Comparison of ENCODE assay signal across 21 cellular contexts in the genomic region with DNA sequence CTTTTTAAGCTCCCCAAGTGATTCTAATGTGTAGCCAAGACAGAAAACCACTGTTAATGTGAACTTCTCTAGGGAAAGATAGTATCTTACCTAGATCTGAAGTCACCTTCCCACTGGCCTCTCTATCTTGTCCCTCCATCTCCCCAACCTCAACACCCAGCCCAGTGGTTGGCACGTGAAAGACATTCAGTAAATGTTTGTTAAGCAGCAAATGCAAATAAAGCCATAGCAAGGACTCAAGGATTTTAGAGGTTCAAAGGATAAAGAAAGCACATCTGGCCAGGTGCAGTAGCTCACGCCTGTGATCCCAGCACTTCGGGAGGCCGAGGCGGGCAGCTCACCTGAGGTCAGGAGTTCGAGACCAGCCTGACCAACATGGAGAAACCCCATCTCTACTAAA. TPM values are rescaled to one million over a fixed set of nuclear protein-coding genes. Genes with fewer than 3 reads are reported as not detected.
DNase-seq lines count a peak whose midpoint lies in the region; ATAC-seq, FAIRE-seq and TF ChIP-seq lines count a peak whose summit lies in the region.
"Had no signal": no experiment of that assay in that cellular context is flagged by ENCODE, and none has a peak within 500 bp of the region (broad histone marks: within the 10 kb centered on the region; RNA-seq: fewer than 3 reads in every experiment).

No MANE protein-coding gene starts in this region.

- TF ChIP-seq POLR2A in HepG2 (IDR thresholded peaks at IDR 0.05; ENCODE audit: insufficient read depth in 1 of 2, low read depth in 2 of 2, low read length in 2 of 2): no peak
- no peak for TF ChIP-seq POLR2A in right lobe of liver (IDR thresholded peaks at IDR 0.05)

- H3K9me3 ChIP-seq in HepG2 (ENCODE audit: low read length) (no peaks in the 10 kb centered on the region), right lobe of liver (no peaks in the 10 kb centered on the region), T-helper 17 cell (ENCODE audit: control insufficient read depth, low read length, poor library complexity, severe bottlenecking) (no peaks in the 10 kb centered on the region), endodermal cell (ENCODE audit: control insufficient read depth, low read length) (no peaks in the 10 kb centered on the region)
- H3K9me3 ChIP-seq: A549, Caco-2 had no signal

- TF ChIP-seq CTCF in HepG2 (CRISPR knock-in tag; IDR thresholded peaks at IDR 0.05) (no peak), right lobe of liver (IDR thresholded peaks at IDR 0.05) (no peak), endodermal cell (conservative IDR thresholded peaks at IDR 0.05) (peak; percentile 27), omental fat pad (IDR thresholded peaks at IDR 0.05) (no peak)

- H3K36me3 ChIP-seq in HepG2 (replicated peaks in 1 of 2; ENCODE audit: control insufficient read depth in 1 of 2, insufficient read depth in 2 of 2, low read length in 2 of 2) (peaks cover 3 to 18% of the 10 kb centered on the region in 2 experiments; a peak in 3 of 5 replicates), right lobe of liver (no peaks in the 10 kb centered on the region), endodermal cell (ENCODE audit: control insufficient read depth, insufficient read depth, low read length) (peaks cover 9% of the 10 kb centered on the region)

- POLR2A ChIA-PET in HepG2 (lab: Yijun Ruan, JAX): interaction anchor here (2.2 kb wide), 1 partner anchor 10 kb away, joined by 6 read pairs; a partner anchor contains a TSS
- POLR2A ChIA-PET in T-cell (lab: Charles Lee): no interaction called here

- peak; percentile 45; the same call in 1 of the 3 replicates for ATAC-seq in HepG2
- no peak for ATAC-seq in right lobe of liver
- no peak for ATAC-seq in T-helper 17 cell
- no peak for ATAC-seq in omental fat pad (ENCODE audit: low FRiP score)
- ATAC-seq in T-cell (replicated peaks in 1 of 4): no peak
- ATAC-seq: A549; CD8-positive, alpha-beta T cell had no signal

- no peak overlapping the region for H3K27ac ChIP-seq in HepG2 (ENCODE audit: extremely low read length, insufficient read depth, low read length)
- no peak overlapping the region for H3K27ac ChIP-seq in right lobe of liver
- H3K27ac ChIP-seq in endodermal cell (ENCODE audit: low read depth, low read length): no peak overlapping the region
- H3K27ac ChIP-seq: A549 had no signal

- no peak for TF ChIP-seq RAD21 in HepG2 (CRISPR knock-in tag; IDR thresholded peaks at IDR 0.05)

- BruUV-seq in HepG2 (replicated peaks; lab: Mats Ljungman, UMichigan): no TSS peak

- H3K4me1 ChIP-seq in HepG2 (ENCODE audit: insufficient read depth, low read length) (peaks cover 24% of the 10 kb centered on the region), right lobe of liver (peaks cover 0 to 9% (median 0%) of the 10 kb centered on the region in 4 donors), endodermal cell (ENCODE audit: control insufficient read depth, insufficient read depth, low read length) (no peaks in the 10 kb centered on the region)
- H3K4me1 ChIP-seq: A549, Caco-2 had no signal

- H3K4me1 Mint-ChIP-seq in T-helper 17 cell (peaks cover 39% of the 10 kb centered on the region), endodermal cell (peaks cover 8% of the 10 kb centered on the region), T-cell (peaks cover 43 to 51% (median 44%) of the 10 kb centered on the region in 3 donors)

- peak overlapping the region; percentile 37 for H3K27ac Mint-ChIP-seq in T-helper 17 cell
- H3K27ac Mint-ChIP-seq in endodermal cell: peak overlapping the region; percentile 36
- H3K27ac Mint-ChIP-seq in T-cell: no peak overlapping the region
- H3K27ac Mint-ChIP-seq: CD8-positive, alpha-beta T cell had no signal

- H3K36me3 Mint-ChIP-seq in T-helper 17 cell (ENCODE audit: low read depth) (peaks cover 13% of the 10 kb centered on the region), endodermal cell (ENCODE audit: low read depth) (peaks cover 22% of the 10 kb centered on the region), T-cell (peaks cover 39% of the 10 kb centered on the region)

- H3K9me3 Mint-ChIP-seq in endodermal cell: no peaks in the 10 kb centered on the region
- no peaks in the 10 kb centered on the region for H3K9me3 Mint-ChIP-seq in T-cell
- H3K9me3 Mint-ChIP-seq: CD8-positive, alpha-beta T cell had no signal

- H3K4me3 ChIP-seq in HepG2 (replicated peaks in 1 of 3; ENCODE audit: insufficient read depth in 1 of 3, low read depth in 2 of 3, low read length in 3 of 3): no peak overlapping the region
- no peak overlapping the region for H3K4me3 ChIP-seq in right lobe of liver
- H3K4me3 ChIP-seq in endodermal cell (ENCODE audit: low read length): no peak overlapping the region
- H3K4me3 ChIP-seq: A549 had no signal

- H3K9ac ChIP-seq in HepG2 (ENCODE audit: insufficient read depth, low read depth, low read length) (no peak overlapping the region), endodermal cell (ENCODE audit: extremely low read depth, low read length, poor library complexity, severe bottlenecking) (no peak overlapping the region)

- intact Hi-C loops in HepG2 (cut with micrococcal nuclease; ENCODE audit: unreplicated experiment) (no loop called here), right lobe of liver (cut with DNase I) (no loop called here)

- H3K4me2 ChIP-seq in HepG2 (ENCODE audit: low read depth, low read length): no peak overlapping the region
- H3K4me2 ChIP-seq: A549 had no signal

- peaks cover under 1% of the 10 kb centered on the region; the same call in 1 of the 2 replicates for H4K20me1 ChIP-seq in HepG2 (ENCODE audit: insufficient read depth, low read length)

- FAIRE-seq in HepG2 (lab: Jason Lieb, UNC): no peak
- FAIRE-seq: A549, G401.6, GM12892, H1 had no signal

- H2AFZ ChIP-seq in HepG2 (ENCODE audit: low read length): no peak overlapping the region

- no peaks in the 10 kb centered on the region for H3K27me3 ChIP-seq in HepG2 (ENCODE audit: control insufficient read depth in 1 of 2, insufficient read depth in 2 of 2, low read length in 2 of 2)
- no peaks in the 10 kb centered on the region for H3K27me3 ChIP-seq in right lobe of liver
- H3K27me3 ChIP-seq in endodermal cell (ENCODE audit: control insufficient read depth, insufficient read depth, low read length, poor library complexity, severe bottlenecking): no peaks in the 10 kb centered on the region

- no peaks in the 10 kb centered on the region for H3K27me3 Mint-ChIP-seq in T-helper 17 cell
- H3K27me3 Mint-ChIP-seq in endodermal cell (ENCODE audit: insufficient read depth): no peaks in the 10 kb centered on the region
- no peaks in the 10 kb centered on the region for H3K27me3 Mint-ChIP-seq in T-cell
- H3K27me3 Mint-ChIP-seq: CD4-positive, CD25-positive, alpha-beta regulatory T cell had no signal

- in situ Hi-C loops in HepG2 (cut with HindIII; ENCODE audit: extremely low pct_ligation_motif_present, low pct_unique_long_range_greater_than_20kb) (no loop called here), G401 (cut with HindIII; ENCODE audit: low sequenced_read_pairs) (no loop called here)

- TF ChIP-seq EP300 in HepG2 (IDR thresholded peaks at IDR 0.05; ENCODE audit: low read depth in 2 of 2, low read length in 2 of 2) (no peak), HepG2 (CRISPR knock-in tag; IDR thresholded peaks at IDR 0.05; ENCODE audit: borderline replicate concordance) (no peak)

- CTCF ChIA-PET in HepG2 (lab: Yijun Ruan, JAX; ENCODE audit: low intra/inter-chr PET ratio, low total read pairs) (no interaction called here), T-cell (lab: Charles Lee) (interaction anchor here in 1 of 2 donors (0.7 kb wide), 1 partner anchor 143 kb away, joined by 3 read pairs; no protein-coding TSS in a partner anchor)

- DNase-seq in HepG2 (ENCODE audit: low spot score): peak; percentile 29
- DNase-seq in right lobe of liver: no peak
- DNase-seq in T-helper 17 cell: no peak
- no peak for DNase-seq in endodermal cell
- no peak for DNase-seq in G401 (ENCODE audit: low spot score)
- DNase-seq in omental fat pad (ENCODE audit: low spot score): no peak
- no peak for DNase-seq in T-cell
- DNase-seq: 8988T; ACHN; C1 segment of cervical spinal cord; Caco-2; CD4-positive, CD25-positive, alpha-beta regulatory T cell; CD8-positive, alpha-beta T cell; DMS153; DMS79 treated with DMSO at 0.1 percent for 48 hours; H7; HCEC 1CT had no signal

- WGBS in HepG2 (ENCODE audit: low lambda C conversion rate): 57% methylated on average over 6 of the region's 6 CpGs
- WGBS in right lobe of liver (ENCODE audit: insufficient coverage, low coverage, low lambda C conversion rate, missing lambda C conversion rate): 54% methylated on average over 3 of the region's 6 CpGs
- 85 to 91% methylated on average over 4 to 5 of the region's 6 CpGs for WGBS in endodermal cell (ENCODE audit: insufficient coverage in 1 of 2, insufficient read length in 1 of 2), 2 experiments

- no peak overlapping the region for H3K4me3 Mint-ChIP-seq in T-helper 17 cell
- H3K4me3 Mint-ChIP-seq in endodermal cell: no peak overlapping the region
- H3K4me3 Mint-ChIP-seq in T-cell: no peak overlapping the region
- H3K4me3 Mint-ChIP-seq: CD8-positive, alpha-beta T cell had no signal

- H3K79me2 ChIP-seq in HepG2 (ENCODE audit: insufficient read depth, low read length): peaks cover 45% of the 10 kb centered on the region

RNA-seq across cellular contexts. Expression of a gene that starts 9.8 kb away (rescaled TPM):
- total RNA-seq in HepG2 (2016; rRNA removed; fragmentation: Illumina TruSeq; extraction: Trizol): 14.1 and 25.8 TPM in 2 replicates
- 3.1 and 3.8 TPM in 2 replicates for total RNA-seq in HepG2 (2016; cell fraction: cytosol; rRNA removed; fragmentation: Illumina TruSeq; extraction: Trizol; ENCODE audit: low read depth)
- total RNA-seq in HepG2 (2016; cell fraction: insoluble cytoplasmic fraction; rRNA removed; fragmentation: Illumina TruSeq; extraction: Trizol): 15.7 and 25.2 TPM in 2 replicates
- 5.3 and 6.0 TPM in 2 replicates for total RNA-seq in HepG2 (2016; cell fraction: membrane; rRNA removed; fragmentation: Illumina TruSeq; extraction: Trizol)
- 28.4 and 33.3 TPM in 2 replicates for total RNA-seq in HepG2 (2016; cell fraction: nucleus; rRNA removed; fragmentation: Illumina TruSeq; extraction: Trizol)
- 16.0 and 16.2 TPM in 2 replicates for polyA plus RNA-seq in HepG2 (2011; rRNA removed)
- polyA plus RNA-seq in HepG2 (2011; cell fraction: cytosol; rRNA removed): 7.9 and 11.3 TPM in 2 replicates
- 11.7 and 14.6 TPM in 2 replicates for polyA plus RNA-seq in HepG2 (2011; cell fraction: nucleus; rRNA removed)
- 12.7 and 14.0 TPM in 2 replicates for polyA plus RNA-seq in HepG2 (2012)
- polyA plus RNA-seq in HepG2 (2016; cell fraction: cytosol; fragmentation: Illumina TruSeq; extraction: Trizol; ENCODE audit: low read depth): 0.96 and 1.6 TPM in 2 replicates
- 9.5 and 11.1 TPM in 2 replicates for polyA plus RNA-seq in HepG2 (2016; cell fraction: insoluble cytoplasmic fraction; fragmentation: Illumina TruSeq; extraction: Trizol; ENCODE audit: low read depth)
- 2.4 and 2.5 TPM in 2 replicates for polyA plus RNA-seq in HepG2 (2016; cell fraction: membrane; fragmentation: Illumina TruSeq; extraction: Trizol; ENCODE audit: low read depth)
- polyA plus RNA-seq in HepG2 (2016; cell fraction: nucleus; fragmentation: Illumina TruSeq; extraction: Trizol; ENCODE audit: insufficient read depth, low read depth): 32.1 and 35.6 TPM in 2 replicates
- polyA minus RNA-seq in HepG2 (2011; rRNA and poly(A)+ RNA removed; ENCODE audit: low replicate concordance): 7.9 and 14.5 TPM in 2 replicates
- 11.6 and 17.9 TPM in 2 replicates for polyA minus RNA-seq in HepG2 (2011; cell fraction: cytosol; rRNA and poly(A)+ RNA removed)
- polyA minus RNA-seq in HepG2 (2011; cell fraction: nucleus; rRNA and poly(A)+ RNA removed): 22.0 and 24.9 TPM in 2 replicates
- total RNA-seq in right lobe of liver: 10 to 100 TPM; 14.1 to 22.1 (median 19.5) TPM
- total RNA-seq in T-helper 17 cell: 10 to 100 TPM; 15.1 to 15.5 TPM
- 10 to 100 TPM; 19.4 to 25.3 TPM for total RNA-seq in endodermal cell
- 16.9 TPM for polyA plus RNA-seq in endodermal cell (2013, experiment 1 of 2)
- 22.6 TPM for polyA plus RNA-seq in endodermal cell (2013, experiment 2 of 2)
- 16.6 and 34.7 TPM in 2 replicates for total RNA-seq in G401 (2014; rRNA removed; shearing (Covaris generic))
- 10 to 100 TPM; 19.2 to 30.6 (median 26.7) TPM for total RNA-seq in omental fat pad
- total RNA-seq in T-cell: 10 to 100 TPM; 14.3 to 33.3 (median 22.4) TPM

Comparison
In these comparisons a context has a peak if more than half of its experiments do, and no peak if none do; other contexts are left out.
1. H3K27ac Mint-ChIP-seq: peak in T-helper 17 cell (single experiment) and endodermal cell (single experiment); none in T-cell (0 of 2).